ENCODE assay signal across 1 cellular context in the genomic region with DNA sequence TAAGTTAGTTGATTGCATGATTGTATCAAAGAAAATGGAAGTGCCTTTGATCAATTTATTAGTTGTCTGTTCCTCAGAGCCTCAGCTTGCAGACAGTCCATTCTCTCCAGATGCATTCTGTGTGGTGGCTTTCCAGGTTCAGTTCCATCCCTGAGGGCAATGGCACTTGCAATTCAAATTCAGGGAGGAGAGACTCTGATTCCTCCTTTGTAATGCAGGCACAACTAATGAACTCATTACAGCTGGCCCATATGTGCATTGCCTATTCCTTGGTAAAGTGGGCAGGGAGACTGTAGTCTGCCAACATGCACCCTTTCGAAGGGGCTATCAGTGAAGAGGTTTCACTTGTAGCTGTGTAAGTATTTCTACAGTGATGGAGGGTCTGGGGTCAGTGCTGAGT.
TF ChIP-seq lines count a peak whose summit lies in the region.

No MANE protein-coding gene starts in this region.

TF ChIP-seq in WTC11, 78 proteins besides CTCF, POLR2A, EP300 and RAD21 (continued from another document):
- TF ChIP-seq MAX (CRISPR knock-in tag; IDR thresholded peaks at IDR 0.05) (no peak), RORB (CRISPR knock-in tag; IDR thresholded peaks at IDR 0.05) (no peak), SP1 (CRISPR knock-in tag; conservative IDR thresholded peaks at IDR 0.05) (no peak), MLX (CRISPR knock-in tag; IDR thresholded peaks at IDR 0.05) (no peak), FOXP4 (CRISPR knock-in tag; IDR thresholded peaks at IDR 0.05) (no peak), USF1 (CRISPR knock-in tag; IDR thresholded peaks at IDR 0.05) (no peak), TEAD4 (CRISPR knock-in tag; IDR thresholded peaks at IDR 0.05) (no peak)
